ENCODE assay signal across 8 cellular contexts in the genomic region with DNA sequence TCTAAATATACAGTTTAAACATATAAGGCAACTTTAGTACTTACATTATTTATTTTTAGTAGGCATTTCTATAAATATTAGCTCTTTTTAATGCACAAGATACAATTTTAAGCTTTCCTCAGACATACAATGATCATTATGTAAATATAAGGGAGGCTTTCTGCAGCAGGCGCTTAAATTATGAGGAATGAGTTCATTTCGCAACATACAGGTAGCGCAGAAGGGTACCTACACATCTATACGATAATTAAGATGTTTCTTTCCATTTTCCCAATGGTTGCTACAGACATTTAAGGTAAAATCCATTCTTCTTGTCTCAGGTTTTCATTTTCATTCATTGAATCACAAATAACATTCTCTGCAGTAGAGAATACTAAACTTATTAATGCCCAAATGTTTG. TPM values are rescaled to one million over a fixed set of nuclear protein-coding genes. Genes with fewer than 3 reads are reported as not detected.
DNase-seq lines count a peak whose midpoint lies in the region; ATAC-seq and TF ChIP-seq lines count a peak whose summit lies in the region.

No MANE protein-coding gene starts in this region.

- H3K4me3 Mint-ChIP-seq in memory B cell = peak overlapping the region; percentile 96

- H3K27me3 Mint-ChIP-seq in memory B cell = no peaks in the 10 kb centered on the region

- peak overlapping the region; percentile 77 for H3K4me3 ChIP-seq in A673 (ENCODE audit: low read depth, low read length, poor library complexity, severe bottlenecking)
- H3K4me3 ChIP-seq in HFF-Myc (replicated peaks; ENCODE audit: low read depth, low read length) = peak overlapping the region; percentile 73
- H3K4me3 ChIP-seq in astrocyte of the spinal cord (ENCODE audit: low read depth, low read length) = peak overlapping the region; percentile 25

- H3K27ac ChIP-seq in A673 (ENCODE audit: low read depth, low read length, poor library complexity, severe bottlenecking) = no peak overlapping the region

- H3K27ac Mint-ChIP-seq in memory B cell = no peak overlapping the region

- H3K36me3 Mint-ChIP-seq in memory B cell = no peaks in the 10 kb centered on the region

- H3K9me3 ChIP-seq in A673 (ENCODE audit: low read depth, low read length, poor library complexity, severe bottlenecking) = no peaks in the 10 kb centered on the region

- DNase-seq in A673 (ENCODE audit: low spot score) (no peak), HFF-Myc (ENCODE audit: extremely low read depth, low read depth) (no peak), astrocyte of the spinal cord (ENCODE audit: low read depth, low spot score) (no peak), memory B cell (ENCODE audit: low spot score in 2 of 2) (no peak), SKM-1 (lab: John Stamatoyannopoulos, UW; ENCODE audit: unreplicated experiment) (no peak)
- no peak for DNase-seq in effector CD8-positive, alpha-beta T cell (lab: John Stamatoyannopoulos, UW)

- H3K9me3 Mint-ChIP-seq in memory B cell = no peaks in the 10 kb centered on the region

- no peaks in the 10 kb centered on the region for H3K36me3 ChIP-seq in A673 (ENCODE audit: insufficient read depth, low read length, poor library complexity, severe bottlenecking)

- TF ChIP-seq CTCF in A673 (conservative IDR thresholded peaks at IDR 0.05; ENCODE audit: low read depth, low read length) = no peak
- no peak for TF ChIP-seq CTCF in HFF-Myc (IDR thresholded peaks at IDR 0.05; ENCODE audit: low read depth, low read length, missing control alignments)
- TF ChIP-seq CTCF in astrocyte of the spinal cord (IDR thresholded peaks at IDR 0.05; ENCODE audit: low read depth, low read length) = no peak

- intact Hi-C loops in A673 (cut with micrococcal nuclease; ENCODE audit: unreplicated experiment) = no loop called here

- no peak for ATAC-seq in memory B cell (ENCODE audit: low read depth)
- no peak for ATAC-seq in GM21717 (IDR thresholded peaks at IDR 0.05; ENCODE audit: unreplicated experiment)
- ATAC-seq in HG02759 (IDR thresholded peaks at IDR 0.05; ENCODE audit: unreplicated experiment) = no peak

- H3K4me1 Mint-ChIP-seq in memory B cell = peaks cover 24% of the 10 kb centered on the region

- no peaks in the 10 kb centered on the region for H3K27me3 ChIP-seq in A673 (replicated peaks; ENCODE audit: insufficient read depth, low read depth, low read length, poor library complexity)

- CTCF ChIA-PET in A673 (lab: Charles Lee) = no interaction called here

- POLR2A ChIA-PET in A673 (lab: Charles Lee; ENCODE audit: low non-redundant PET) = no interaction called here

- in situ Hi-C loops in astrocyte of the spinal cord (cut with HindIII; ENCODE audit: low sequenced_read_pairs) = no loop called here

- H3K4me1 ChIP-seq in A673 (ENCODE audit: insufficient read depth, low read length, poor library complexity, severe bottlenecking) = no peaks in the 10 kb centered on the region

- no TSS peak for BruUV-seq in A673 (replicated peaks; lab: Mats Ljungman, UMichigan)

RNA-seq across cellular contexts. Expression of gene AASDH, which starts 1.2 kb away (rescaled TPM):
- total RNA-seq in A673 (2021) = 3.8 and 5.2 TPM in 2 replicates

RNA-seq across cellular contexts. Expression of gene PPAT, which starts 49.3 kb away (rescaled TPM):
- 38.6 and 41.6 TPM in 2 replicates for total RNA-seq in A673 (2021)

RNA-seq across cellular contexts. Expression of gene PAICS, which starts 50.0 kb away (rescaled TPM):
- total RNA-seq in A673 (2021) = 190 and 209 TPM in 2 replicates

Comparison
In these comparisons a context has a peak if more than half of its experiments do, and no peak if none do; other contexts are left out.
1. H3K4me3 ChIP-seq: peak in every context shown above with its lines; median percentile 77 in A673; 73 in HFF-Myc; 25 in astrocyte of the spinal cord.